Comparison of ENCODE assay signal across 1 cellular context in genomic region chr1:89723863-89724262, GRCh38.
TF ChIP-seq lines count a peak whose summit lies in the region.

No MANE protein-coding gene starts in this region.

TF ChIP-seq in GM12878, 131 proteins besides CTCF, POLR2A, EP300 and RAD21 (continued from another document):
- TF ChIP-seq, protein P1, sequence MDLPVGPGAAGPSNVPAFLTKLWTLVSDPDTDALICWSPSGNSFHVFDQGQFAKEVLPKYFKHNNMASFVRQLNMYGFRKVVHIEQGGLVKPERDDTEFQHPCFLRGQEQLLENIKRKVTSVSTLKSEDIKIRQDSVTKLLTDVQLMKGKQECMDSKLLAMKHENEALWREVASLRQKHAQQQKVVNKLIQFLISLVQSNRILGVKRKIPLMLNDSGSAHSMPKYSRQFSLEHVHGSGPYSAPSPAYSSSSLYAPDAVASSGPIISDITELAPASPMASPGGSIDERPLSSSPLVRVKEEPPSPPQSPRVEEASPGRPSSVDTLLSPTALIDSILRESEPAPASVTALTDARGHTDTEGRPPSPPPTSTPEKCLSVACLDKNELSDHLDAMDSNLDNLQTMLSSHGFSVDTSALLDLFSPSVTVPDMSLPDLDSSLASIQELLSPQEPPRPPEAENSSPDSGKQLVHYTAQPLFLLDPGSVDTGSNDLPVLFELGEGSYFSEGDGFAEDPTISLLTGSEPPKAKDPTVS (IDR thresholded peaks at IDR 0.05; ENCODE audit: low read depth, low read length): no peak
- TF ChIP-seq PAX5 (IDR thresholded peaks at IDR 0.05; ENCODE audit: borderline replicate concordance, low read depth, low read length) (no peak), POLR2AphosphoS2 (IDR thresholded peaks at IDR 0.05; ENCODE audit: low read depth, low read length) (no peak), IKZF2 (IDR thresholded peaks at IDR 0.05) (no peak), NR2F1 (conservative IDR thresholded peaks at IDR 0.05) (no peak)
- TF ChIP-seq, protein P2, sequence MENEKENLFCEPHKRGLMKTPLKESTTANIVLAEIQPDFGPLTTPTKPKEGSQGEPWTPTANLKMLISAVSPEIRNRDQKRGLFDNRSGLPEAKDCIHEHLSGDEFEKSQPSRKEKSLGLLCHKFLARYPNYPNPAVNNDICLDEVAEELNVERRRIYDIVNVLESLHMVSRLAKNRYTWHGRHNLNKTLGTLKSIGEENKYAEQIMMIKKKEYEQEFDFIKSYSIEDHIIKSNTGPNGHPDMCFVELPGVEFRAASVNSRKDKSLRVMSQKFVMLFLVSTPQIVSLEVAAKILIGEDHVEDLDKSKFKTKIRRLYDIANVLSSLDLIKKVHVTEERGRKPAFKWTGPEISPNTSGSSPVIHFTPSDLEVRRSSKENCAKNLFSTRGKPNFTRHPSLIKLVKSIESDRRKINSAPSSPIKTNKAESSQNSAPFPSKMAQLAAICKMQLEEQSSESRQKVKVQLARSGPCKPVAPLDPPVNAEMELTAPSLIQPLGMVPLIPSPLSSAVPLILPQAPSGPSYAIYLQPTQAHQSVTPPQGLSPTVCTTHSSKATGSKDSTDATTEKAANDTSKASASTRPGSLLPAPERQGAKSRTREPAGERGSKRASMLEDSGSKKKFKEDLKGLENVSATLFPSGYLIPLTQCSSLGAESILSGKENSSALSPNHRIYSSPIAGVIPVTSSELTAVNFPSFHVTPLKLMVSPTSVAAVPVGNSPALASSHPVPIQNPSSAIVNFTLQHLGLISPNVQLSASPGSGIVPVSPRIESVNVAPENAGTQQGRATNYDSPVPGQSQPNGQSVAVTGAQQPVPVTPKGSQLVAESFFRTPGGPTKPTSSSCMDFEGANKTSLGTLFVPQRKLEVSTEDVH (IDR thresholded peaks at IDR 0.05; ENCODE audit: low read depth, partially characterized antibody): no peak
